16 cellular contexts compared by ENCODE assay signal in the genomic region with DNA sequence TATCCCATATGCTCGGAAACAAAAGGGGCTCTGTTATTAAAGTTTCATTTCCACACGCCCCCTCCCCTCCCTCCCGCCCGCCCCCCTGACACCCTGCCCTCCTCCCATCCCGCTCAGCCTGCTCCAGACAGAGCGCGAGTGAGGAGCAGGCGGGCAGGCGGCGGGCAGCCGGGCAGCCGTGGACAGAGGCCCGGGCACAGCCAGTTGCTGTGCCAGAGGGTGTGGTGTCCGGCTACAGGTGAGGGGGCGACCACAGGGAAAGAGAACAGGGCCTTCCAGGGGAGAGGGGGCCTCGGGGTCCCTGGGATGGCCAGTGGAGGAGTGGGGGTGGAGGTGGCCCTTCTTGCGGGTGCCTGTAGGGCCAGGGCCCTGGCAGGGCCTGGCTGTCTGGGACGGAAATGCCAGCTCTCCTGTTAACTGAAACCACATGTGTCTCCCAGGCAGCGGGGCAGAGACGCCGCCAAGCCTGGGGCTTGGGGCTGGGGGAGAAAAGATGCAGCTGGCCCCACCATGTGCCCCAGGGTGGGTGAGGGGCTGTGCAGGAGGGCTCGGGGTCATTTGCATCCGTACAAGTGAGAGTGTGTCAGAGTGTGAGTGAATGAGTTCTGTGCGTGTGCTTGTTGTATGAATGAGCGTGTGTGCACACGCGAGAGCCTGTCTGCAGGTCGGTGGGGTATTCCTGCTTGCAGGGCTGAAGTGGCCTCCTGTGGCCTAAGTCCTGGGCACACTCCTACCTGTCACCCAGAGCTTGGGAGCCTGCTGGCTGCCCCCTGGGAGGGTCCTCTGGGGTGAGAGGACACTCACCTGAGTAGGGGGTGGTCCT. TPM values are rescaled to one million over a fixed set of nuclear protein-coding genes. Genes with fewer than 3 reads are reported as not detected.
DNase-seq lines count a peak whose midpoint lies in the region; ATAC-seq, FAIRE-seq and TF ChIP-seq lines count a peak whose summit lies in the region.
"Had no signal": no experiment of that assay in that cellular context is flagged by ENCODE, and none has a peak within 500 bp of the region (broad histone marks: within the 10 kb centered on the region; RNA-seq: fewer than 3 reads in every experiment).

No MANE protein-coding gene starts in this region.

- H3K4me1 ChIP-seq in right lobe of liver: peaks cover 0 to 9% (median 3%) of the 10 kb centered on the region in 4 donors
- peaks cover 31% of the 10 kb centered on the region for H3K4me1 ChIP-seq in stomach smooth muscle (ENCODE audit: control insufficient read depth, insufficient read depth, low read length)

- no peak for TF ChIP-seq POLR2A in right lobe of liver (IDR thresholded peaks at IDR 0.05)

- FAIRE-seq in bronchial epithelial cell (lab: Jason Lieb, UNC): no peak

- peak in 2 of 4 donors; percentile 6 to 9 for ATAC-seq in right lobe of liver
- no peak for ATAC-seq in GM19455 (IDR thresholded peaks at IDR 0.05; ENCODE audit: unreplicated experiment)
- ATAC-seq in GM18870 (IDR thresholded peaks at IDR 0.05; ENCODE audit: unreplicated experiment): no peak
- ATAC-seq: activated T-cell treated with anti-CD3 and anti-CD28 coated beads, Interleukin-2, amount 50 U/mL, for 4 hours; CD8-positive, alpha-beta T cell had no signal

- peak overlapping the region in 1 of 2 donors; percentile 2 for H3K9ac ChIP-seq in stomach smooth muscle (ENCODE audit: low read length in 2 of 2)

- H3K27me3 ChIP-seq in H7 (ENCODE audit: control insufficient read depth, insufficient read depth, low read length) (no peaks in the 10 kb centered on the region), bronchial epithelial cell (ENCODE audit: control insufficient read depth, insufficient read depth, low read length) (no peaks in the 10 kb centered on the region), right lobe of liver (no peaks in the 10 kb centered on the region), stomach smooth muscle (ENCODE audit: control insufficient read depth in 1 of 2, insufficient read depth in 2 of 2, low read length in 2 of 2) (no peaks in the 10 kb centered on the region)

- H3K36me3 ChIP-seq in H7 (replicated peaks; ENCODE audit: control insufficient read depth, insufficient read depth, low read length): no peaks in the 10 kb centered on the region
- H3K36me3 ChIP-seq in bronchial epithelial cell (ENCODE audit: control insufficient read depth, insufficient read depth, low read length): no peaks in the 10 kb centered on the region
- H3K36me3 ChIP-seq in right lobe of liver: no peaks in the 10 kb centered on the region
- no peaks in the 10 kb centered on the region for H3K36me3 ChIP-seq in stomach smooth muscle (ENCODE audit: control insufficient read depth in 2 of 2, insufficient read depth in 2 of 2, low read length in 2 of 2)

- 81% methylated on average over 13 of the region's 28 CpGs for WGBS in right lobe of liver (ENCODE audit: insufficient coverage, low coverage, low lambda C conversion rate, missing lambda C conversion rate)

- no peak overlapping the region for H3K4me3 ChIP-seq in H7 (ENCODE audit: insufficient read depth, low read depth, low read length)
- peak overlapping the region; percentile 21 for H3K4me3 ChIP-seq in bronchial epithelial cell (ENCODE audit: low read depth, low read length)
- H3K4me3 ChIP-seq in right lobe of liver: no peak overlapping the region
- no peak overlapping the region for H3K4me3 ChIP-seq in stomach smooth muscle (ENCODE audit: low read length in 2 of 2)

- H3K27ac ChIP-seq in right lobe of liver (no peak overlapping the region), stomach smooth muscle (ENCODE audit: low read length) (peak overlapping the region; percentile 46)

- intact Hi-C loops in right lobe of liver (cut with DNase I): no loop called here

- H3K9me3 ChIP-seq in right lobe of liver (no peaks in the 10 kb centered on the region), stomach smooth muscle (ENCODE audit: control insufficient read depth in 2 of 2, low read length in 2 of 2) (no peaks in the 10 kb centered on the region)

- peak; percentile 62 for DNase-seq in H7
- DNase-seq in bronchial epithelial cell (ENCODE audit: low read depth): peak; percentile 64
- peak; percentile 16 to 45 (median 38) for DNase-seq in right lobe of liver
- DNase-seq in NCI-H128 (lab: John Stamatoyannopoulos, UW; ENCODE audit: unreplicated experiment): no peak
- no peak for DNase-seq in NCI-H510A (lab: John Stamatoyannopoulos, UW)
- DNase-seq: activated T-cell treated with anti-CD3 and anti-CD28 coated beads, Interleukin-2, amount 50 U/mL, for 4 hours; amniotic stem cell; CD8-positive, alpha-beta T cell; effector CD8-positive, alpha-beta T cell; hippocampal formation; NCI-H1930; stimulated activated CD4-positive, alpha-beta T cell treated with anti-CD3 and anti-CD28 coated beads, Interleukin-4, amount 100 ng/mL, for 1 hour; stimulated activated naive CD4-positive, alpha-beta T cell had no signal

- TF ChIP-seq CTCF in bronchial epithelial cell (IDR thresholded peaks at IDR 0.05; ENCODE audit: insufficient read depth, low read length, severe bottlenecking) (no peak), right lobe of liver (IDR thresholded peaks at IDR 0.05) (no peak)

RNA-seq across cellular contexts. Expression of a gene that starts 39.3 kb away (rescaled TPM):
- 0.63 and 1.3 TPM in 2 replicates for total RNA-seq in H7 (2014; rRNA removed; shearing (Covaris generic))
- total RNA-seq in bronchial epithelial cell (1.3 and 2.2 TPM in 2 replicates), right lobe of liver (10 to 100 TPM; 23.4 to 51.8 (median 35.6) TPM)

RNA-seq across cellular contexts. Expression of a gene that starts 59.9 kb away (rescaled TPM):
- total RNA-seq in H7 (2014; rRNA removed; shearing (Covaris generic)): 8.1 and 12.9 TPM in 2 replicates
- total RNA-seq in bronchial epithelial cell (not detected in 2 replicates), right lobe of liver (under 1 TPM in 3 of 6 experiments, not detected in 3; 0.09 to 0.25 (median 0.12) TPM)
- total RNA-seq: CD8-positive, alpha-beta T cell had no signal

Comparison
In these comparisons a context has a peak if more than half of its experiments do, and no peak if none do; other contexts are left out.
1. DNase-seq: peak in H7 (single experiment), bronchial epithelial cell (single experiment) and right lobe of liver (3 of 3); none in NCI-H128 (single experiment) and NCI-H510A (single experiment).